ENCODE assay signal across 9 cellular contexts in the genomic region with DNA sequence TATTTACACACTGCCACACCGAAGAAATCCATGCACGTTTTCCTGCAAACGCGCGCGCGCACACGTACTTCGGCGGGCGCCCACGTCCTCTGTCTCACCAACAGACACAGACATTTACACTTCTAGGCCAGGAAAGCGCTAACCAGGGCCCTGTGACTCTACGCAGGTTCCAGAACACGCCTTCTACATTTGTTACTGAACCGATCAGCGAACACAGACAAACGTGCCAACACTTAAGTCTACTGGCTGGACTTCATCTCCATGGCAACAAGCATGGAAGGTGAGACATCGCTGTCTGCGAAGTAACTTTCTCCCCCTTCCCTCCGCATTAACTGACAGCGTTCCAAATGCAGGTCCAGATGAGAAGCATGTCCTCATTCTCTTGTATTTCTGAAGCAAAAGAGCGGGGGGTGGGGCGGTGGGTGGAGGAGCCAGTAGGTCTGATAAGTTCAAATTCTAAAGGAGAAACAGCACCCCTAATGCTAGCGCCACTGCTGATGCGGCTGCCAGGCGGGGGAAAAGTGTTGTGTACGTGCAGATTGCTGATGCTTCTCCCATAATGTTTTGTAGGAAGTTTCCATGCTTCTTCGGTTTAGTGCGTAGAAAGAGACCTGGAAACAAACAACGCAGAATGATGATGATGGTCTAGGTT. TPM values are rescaled to one million over a fixed set of nuclear protein-coding genes. Genes with fewer than 3 reads are reported as not detected.
DNase-seq lines count a peak whose midpoint lies in the region; ATAC-seq and TF ChIP-seq lines count a peak whose summit lies in the region.
"Had no signal": no experiment of that assay in that cellular context is flagged by ENCODE, and none has a peak within 500 bp of the region (broad histone marks: within the 10 kb centered on the region; RNA-seq: fewer than 3 reads in every experiment).

CTXN2 (plus strand) TSS at position 92 of the 652 bp plus-strand sequence. CDS start 9,636 bp downstream, outside the sequence.

- no peak within 1 kb of the TSS for H3K27ac Mint-ChIP-seq in endodermal cell

- no peak within 1 kb of the TSS for H2AFZ ChIP-seq in neuron (ENCODE audit: low read depth, low read length)

- peaks cover 13% of the 10 kb centered on the region for H3K4me1 Mint-ChIP-seq in endodermal cell

- peaks cover 45% of the 10 kb centered on the region for H3K27me3 ChIP-seq in endodermal cell (ENCODE audit: control insufficient read depth, insufficient read depth, low read length, poor library complexity, severe bottlenecking)
- H3K27me3 ChIP-seq in neuron (ENCODE audit: insufficient read depth, low read length): peaks cover 4% of the 10 kb centered on the region

- peak within 1 kb of the TSS; percentile 69 for H3K4me3 ChIP-seq in endodermal cell (ENCODE audit: low read length)
- H3K4me3 ChIP-seq in neuron (ENCODE audit: low read length): peak within 1 kb of the TSS; percentile 34

- H3K36me3 Mint-ChIP-seq in endodermal cell (ENCODE audit: low read depth): no peaks in the 10 kb centered on the region

- H3K27me3 Mint-ChIP-seq in endodermal cell (ENCODE audit: insufficient read depth): peaks cover 4% of the 10 kb centered on the region

- DNase-seq in ELF-1 (ENCODE audit: low read depth, low spot score) (peak; percentile 24), NCI-H446 treated with DMSO at 0.1 percent for 48 hours (lab: John Stamatoyannopoulos, UW) (peak; percentile 7), endodermal cell (peak; percentile 58), HCEC 1CT (no peak), mucosa of gallbladder (ENCODE audit: low spot score) (no peak)

- 17 to 35% methylated on average over 10 to 31 of the region's 31 CpGs for WGBS in endodermal cell (ENCODE audit: insufficient coverage in 1 of 2, insufficient read length in 1 of 2), 2 experiments

- TF ChIP-seq CTCF in endodermal cell (conservative IDR thresholded peaks at IDR 0.05): no peak

- no peak within 1 kb of the TSS for H3K27ac ChIP-seq in endodermal cell (ENCODE audit: low read depth, low read length)

- ATAC-seq in HG03520 (IDR thresholded peaks at IDR 0.05; ENCODE audit: unreplicated experiment) (no peak), GM21367 (IDR thresholded peaks at IDR 0.05; ENCODE audit: unreplicated experiment) (no peak)

- H3K9me3 ChIP-seq in endodermal cell (ENCODE audit: control insufficient read depth, low read length) (no peaks in the 10 kb centered on the region), neuron (ENCODE audit: low read length) (no peaks in the 10 kb centered on the region)

- no peak within 1 kb of the TSS for H3K9ac ChIP-seq in endodermal cell (ENCODE audit: extremely low read depth, low read length, poor library complexity, severe bottlenecking)

- H3K4me1 ChIP-seq in endodermal cell (ENCODE audit: control insufficient read depth, insufficient read depth, low read length) (no peaks in the 10 kb centered on the region), neuron (ENCODE audit: insufficient read depth, low read length) (peaks cover 10% of the 10 kb centered on the region)

- H3K36me3 ChIP-seq in endodermal cell (ENCODE audit: control insufficient read depth, insufficient read depth, low read length): no peaks in the 10 kb centered on the region
- H3K36me3 ChIP-seq in neuron (ENCODE audit: insufficient read depth, low read length): no peaks in the 10 kb centered on the region

- H3K9me3 Mint-ChIP-seq in endodermal cell: no peaks in the 10 kb centered on the region

- H3K4me3 Mint-ChIP-seq in endodermal cell: peak within 1 kb of the TSS; percentile 3

RNA-seq across cellular contexts. Expression of gene CTXN2, which starts in this region (rescaled TPM):
- under 1 TPM in 1 of 2 donors, not detected in 1; 0.13 TPM for total RNA-seq in endodermal cell
- polyA plus RNA-seq in endodermal cell (2013, experiment 1 of 2): 0.28 TPM
- polyA plus RNA-seq in endodermal cell (2013, experiment 2 of 2): 0.12 TPM
- total RNA-seq in mucosa of gallbladder: 0.06 TPM
- total RNA-seq: NCI-H460 had no signal

Comparison
In these comparisons a context has a peak if more than half of its experiments do, and no peak if none do; other contexts are left out.
1. Peak in DNase-seq and H3K4me3 ChIP-seq in endodermal cell; RNA of the gene not detected or under 1 TPM.
2. DNase-seq: peak in ELF-1 (single experiment) and NCI-H446 treated with DMSO at 0.1 percent for 48 hours (single experiment); none in HCEC 1CT (single experiment) and mucosa of gallbladder (single experiment).